ENCODE assay signal across 1 cellular context in genomic region chr10:71740069-71740468, GRCh38.
TF ChIP-seq lines count a peak whose summit lies in the region.

No MANE protein-coding gene starts in this region.

TF ChIP-seq in IMR-90, 13 proteins besides CTCF, POLR2A, EP300 and RAD21 (continued from another document):
- TF ChIP-seq ELK1 (IDR thresholded peaks at IDR 0.05; ENCODE audit: borderline replicate concordance, low read depth, low read length) (no peak), MXI1 (IDR thresholded peaks at IDR 0.05; ENCODE audit: borderline replicate concordance, low read depth, low read length) (no peak), BHLHE40 (IDR thresholded peaks at IDR 0.05; ENCODE audit: low read depth, low read length) (no peak)
